ENCODE assay signal across 8 cellular contexts in genomic region chr12:6141048-6141447, GRCh38. TPM values are rescaled to one million over a fixed set of nuclear protein-coding genes. Genes with fewer than 3 reads are reported as not detected.
DNase-seq lines count a peak whose midpoint lies in the region; ATAC-seq and TF ChIP-seq lines count a peak whose summit lies in the region.

No MANE protein-coding gene starts in this region.

- no peaks in the 10 kb centered on the region for H3K36me3 Mint-ChIP-seq in activated T-cell treated with anti-CD3 and anti-CD28 coated beads, Interleukin-2, amount 50 U/mL, for 4 hours (ENCODE audit: insufficient read depth)

- no peaks in the 10 kb centered on the region for H3K9me3 ChIP-seq in vagina

- peaks cover 3% of the 10 kb centered on the region for H3K27me3 Mint-ChIP-seq in activated T-cell treated with anti-CD3 and anti-CD28 coated beads, Interleukin-2, amount 50 U/mL, for 4 hours (ENCODE audit: low read depth)

- H3K36me3 ChIP-seq in vagina, result no peaks in the 10 kb centered on the region

- intact Hi-C loops in vagina (cut with DNase I), result no loop called here

- no peaks in the 10 kb centered on the region for H3K9me3 Mint-ChIP-seq in activated T-cell treated with anti-CD3 and anti-CD28 coated beads, Interleukin-2, amount 50 U/mL, for 4 hours

- H3K4me1 Mint-ChIP-seq in activated T-cell treated with anti-CD3 and anti-CD28 coated beads, Interleukin-2, amount 50 U/mL, for 4 hours (ENCODE audit: low read depth), result peaks cover 42% of the 10 kb centered on the region

- no peak for TF ChIP-seq POLR2A in vagina (IDR thresholded peaks at IDR 0.05)

- H3K4me1 ChIP-seq in vagina, result peaks cover 12% of the 10 kb centered on the region

- no peak for TF ChIP-seq CTCF in vagina (IDR thresholded peaks at IDR 0.05)

- DNase-seq in Kasumi-1 (lab: John Stamatoyannopoulos, UW) (peak; percentile 11 to 19), hippocampal formation (lab: John Stamatoyannopoulos, UW) (peak; percentile 15 to 51), vagina (ENCODE audit: extremely low spot score in 2 of 2) (no peak)
- DNase-seq in activated T-cell treated with anti-CD3 and anti-CD28 coated beads, Interleukin-2, amount 50 U/mL, for 4 hours, result peak; percentile 20
- DNase-seq in stimulated activated CD4-positive, alpha-beta T cell treated with anti-CD3 and anti-CD28 coated beads, Interleukin-4, amount 100 ng/mL, for 4 hours, result peak; percentile 19 to 56

- ATAC-seq in activated T-cell treated with anti-CD3 and anti-CD28 coated beads, Interleukin-2, amount 50 U/mL, for 4 hours, result peak; percentile 72 to 84
- no peak for ATAC-seq in HG03039 (IDR thresholded peaks at IDR 0.05; ENCODE audit: unreplicated experiment)
- ATAC-seq in HG02623 (IDR thresholded peaks at IDR 0.05; ENCODE audit: unreplicated experiment), result no peak
- no peak for ATAC-seq in GM19328 (IDR thresholded peaks at IDR 0.05; ENCODE audit: unreplicated experiment)

- no peaks in the 10 kb centered on the region for H3K27me3 ChIP-seq in vagina

- H3K27ac ChIP-seq in vagina, result no peak overlapping the region

- no peak overlapping the region for H3K4me3 ChIP-seq in vagina

- peak overlapping the region; percentile 33 for H3K4me3 Mint-ChIP-seq in activated T-cell treated with anti-CD3 and anti-CD28 coated beads, Interleukin-2, amount 50 U/mL, for 4 hours

RNA-seq across cellular contexts. Expression of gene VWF, which starts 16.6 kb away (rescaled TPM):
- total RNA-seq in activated T-cell treated with anti-CD3 and anti-CD28 coated beads, Interleukin-2, amount 50 U/mL, for 4 hours, result under 1 TPM; 0.33 to 0.71 (median 0.58) TPM
- 334 TPM for total RNA-seq in vagina

RNA-seq across cellular contexts. Expression of gene CD9, which starts 59.2 kb away (rescaled TPM):
- total RNA-seq in activated T-cell treated with anti-CD3 and anti-CD28 coated beads, Interleukin-2, amount 50 U/mL, for 4 hours, result 1 to 10 TPM; 1.6 to 3.2 (median 3.0) TPM
- total RNA-seq in vagina, result 366 TPM

Comparison
In these comparisons a context has a peak if more than half of its experiments do, and no peak if none do; other contexts are left out.
1. DNase-seq: peak in Kasumi-1 (2 of 2), activated T-cell treated with anti-CD3 and anti-CD28 coated beads, Interleukin-2, amount 50 U/mL, for 4 hours (single experiment), hippocampal formation (2 of 2) and stimulated activated CD4-positive, alpha-beta T cell treated with anti-CD3 and anti-CD28 coated beads, Interleukin-4, amount 100 ng/mL, for 4 hours (2 of 2); none in vagina (0 of 2).
2. ATAC-seq: peak in activated T-cell treated with anti-CD3 and anti-CD28 coated beads, Interleukin-2, amount 50 U/mL, for 4 hours (2 of 2); none in HG03039 (single experiment), HG02623 (single experiment) and GM19328 (single experiment).
3. RNA of gene VWF, which starts 16.6 kb away (total RNA-seq): 334 TPM in vagina (single experiment); 0.33 to 0.71 TPM in activated T-cell treated with anti-CD3 and anti-CD28 coated beads, Interleukin-2, amount 50 U/mL, for 4 hours; every median in the first group is over 100 times any median in the second.
4. RNA of gene CD9, which starts 59.2 kb away (total RNA-seq): 366 TPM in vagina (single experiment); 1.6 to 3.2 TPM in activated T-cell treated with anti-CD3 and anti-CD28 coated beads, Interleukin-2, amount 50 U/mL, for 4 hours; every median in the first group is over 10 times any median in the second.